8 cellular contexts compared by ENCODE assay signal in the genomic region with DNA sequence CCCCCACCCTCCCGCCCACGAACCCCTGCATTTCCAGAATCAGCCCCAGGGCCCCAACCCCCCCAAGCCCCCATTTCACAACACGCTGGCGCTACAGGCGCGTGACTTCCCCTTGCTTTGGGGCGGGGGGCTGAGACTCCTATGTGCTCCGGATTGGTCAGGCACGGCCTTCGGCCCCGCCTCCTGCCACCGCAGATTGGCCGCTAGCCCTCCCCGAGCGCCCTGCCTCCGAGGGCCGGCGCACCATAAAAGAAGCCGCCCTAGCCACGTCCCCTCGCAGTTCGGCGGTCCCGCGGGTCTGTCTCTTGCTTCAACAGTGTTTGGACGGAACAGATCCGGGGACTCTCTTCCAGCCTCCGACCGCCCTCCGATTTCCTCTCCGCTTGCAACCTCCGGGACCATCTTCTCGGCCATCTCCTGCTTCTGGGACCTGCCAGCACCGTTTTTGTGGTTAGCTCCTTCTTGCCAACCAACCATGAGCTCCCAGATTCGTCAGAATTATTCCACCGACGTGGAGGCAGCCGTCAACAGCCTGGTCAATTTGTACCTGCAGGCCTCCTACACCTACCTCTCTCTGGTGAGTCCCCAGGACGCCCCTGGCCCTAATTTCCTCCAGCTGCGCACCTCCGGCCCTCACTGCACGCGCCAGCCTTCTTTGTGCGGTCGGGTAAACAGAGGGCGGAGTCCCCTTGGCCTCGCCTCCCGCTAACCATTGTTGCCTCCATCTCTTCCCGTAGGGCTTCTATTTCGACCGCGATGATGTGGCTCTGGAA. TPM values are rescaled to one million over a fixed set of nuclear protein-coding genes. Genes with fewer than 3 reads are reported as not detected.
DNase-seq lines count a peak whose midpoint lies in the region; ATAC-seq and TF ChIP-seq lines count a peak whose summit lies in the region.

A gene (plus strand): TSS at position 277 of the 773 bp plus-strand sequence. CDS start 199 bp downstream, at position 476.

- peak within 1 kb of the TSS; percentile 78 for H3K4me3 ChIP-seq in Jurkat, Clone E6-1 (ENCODE audit: low read length)
- H3K4me3 ChIP-seq in mucosa of rectum (ENCODE audit: low read length in 2 of 2) = peak within 1 kb of the TSS; percentile 90 to 100

- DNase-seq in DMS114 treated with DMSO at 0.1 percent for 48 hours (lab: John Stamatoyannopoulos, UW; ENCODE audit: unreplicated experiment) (peak; percentile 78), epithelial cell of prostate (ENCODE audit: low read depth, low spot score) (no peak)
- DNase-seq in Jurkat, Clone E6-1 (ENCODE audit: low read depth, low spot score) = peak; percentile 88
- peak; percentile 82 for DNase-seq in activated T-cell treated with anti-CD3 and anti-CD28 coated beads, Interleukin-2, amount 50 U/mL, for 1 hour
- DNase-seq in stimulated activated CD8-positive, alpha-beta memory T cell treated with anti-CD3 and anti-CD28 coated beads, Interleukin-4, amount 100 ng/mL, for 4 hours (ENCODE audit: low read depth in 2 of 2, low spot score in 1 of 2) = peak; percentile 44 to 83

- no peaks in the 10 kb centered on the region for H3K9me3 ChIP-seq in mucosa of rectum (ENCODE audit: control insufficient read depth in 2 of 2, low read length in 2 of 2)

- H3K9ac ChIP-seq in mucosa of rectum (ENCODE audit: low read depth in 1 of 2, low read length in 2 of 2) = peak within 1 kb of the TSS; percentile 89 to 93

- no peaks in the 10 kb centered on the region for H3K27me3 ChIP-seq in mucosa of rectum (ENCODE audit: control insufficient read depth in 2 of 2, insufficient read depth in 2 of 2, low read length in 2 of 2)

- peaks cover 13 to 29% of the 10 kb centered on the region in 2 donors for H3K36me3 ChIP-seq in mucosa of rectum (ENCODE audit: control insufficient read depth in 2 of 2, insufficient read depth in 2 of 2, low read length in 2 of 2)

- H3K4me1 ChIP-seq in mucosa of rectum (ENCODE audit: control insufficient read depth in 2 of 2, insufficient read depth in 2 of 2, low read length in 2 of 2) = peaks cover 43 to 48% of the 10 kb centered on the region in 2 donors

- peak within 1 kb of the TSS; percentile 75 for H3K27ac ChIP-seq in epithelial cell of prostate
- peak within 1 kb of the TSS; percentile 90 to 95 for H3K27ac ChIP-seq in mucosa of rectum (ENCODE audit: low read depth in 2 of 2, low read length in 2 of 2)

- peak; percentile 56 for ATAC-seq in GM21576 (IDR thresholded peaks at IDR 0.05; ENCODE audit: unreplicated experiment)

TF ChIP-seq in PFSK-1, 5 proteins besides CTCF, POLR2A, EP300 and RAD21:
- TF ChIP-seq POLR2AphosphoS5 (IDR thresholded peaks at IDR 0.05; ENCODE audit: low read depth, low read length) (peak; percentile 95), SIN3A (IDR thresholded peaks at IDR 0.05; ENCODE audit: borderline replicate concordance, insufficient read depth, low read length) (no peak), FOXP2 (optimal IDR thresholded peaks at IDR 0.05; ENCODE audit: borderline replicate concordance, extremely low read depth, extremely low read length, insufficient read depth) (peak; percentile 88), TAF1 (IDR thresholded peaks at IDR 0.05; ENCODE audit: borderline replicate concordance, insufficient read depth, low read length) (peak; percentile 91)
- TF ChIP-seq, protein P1, sequence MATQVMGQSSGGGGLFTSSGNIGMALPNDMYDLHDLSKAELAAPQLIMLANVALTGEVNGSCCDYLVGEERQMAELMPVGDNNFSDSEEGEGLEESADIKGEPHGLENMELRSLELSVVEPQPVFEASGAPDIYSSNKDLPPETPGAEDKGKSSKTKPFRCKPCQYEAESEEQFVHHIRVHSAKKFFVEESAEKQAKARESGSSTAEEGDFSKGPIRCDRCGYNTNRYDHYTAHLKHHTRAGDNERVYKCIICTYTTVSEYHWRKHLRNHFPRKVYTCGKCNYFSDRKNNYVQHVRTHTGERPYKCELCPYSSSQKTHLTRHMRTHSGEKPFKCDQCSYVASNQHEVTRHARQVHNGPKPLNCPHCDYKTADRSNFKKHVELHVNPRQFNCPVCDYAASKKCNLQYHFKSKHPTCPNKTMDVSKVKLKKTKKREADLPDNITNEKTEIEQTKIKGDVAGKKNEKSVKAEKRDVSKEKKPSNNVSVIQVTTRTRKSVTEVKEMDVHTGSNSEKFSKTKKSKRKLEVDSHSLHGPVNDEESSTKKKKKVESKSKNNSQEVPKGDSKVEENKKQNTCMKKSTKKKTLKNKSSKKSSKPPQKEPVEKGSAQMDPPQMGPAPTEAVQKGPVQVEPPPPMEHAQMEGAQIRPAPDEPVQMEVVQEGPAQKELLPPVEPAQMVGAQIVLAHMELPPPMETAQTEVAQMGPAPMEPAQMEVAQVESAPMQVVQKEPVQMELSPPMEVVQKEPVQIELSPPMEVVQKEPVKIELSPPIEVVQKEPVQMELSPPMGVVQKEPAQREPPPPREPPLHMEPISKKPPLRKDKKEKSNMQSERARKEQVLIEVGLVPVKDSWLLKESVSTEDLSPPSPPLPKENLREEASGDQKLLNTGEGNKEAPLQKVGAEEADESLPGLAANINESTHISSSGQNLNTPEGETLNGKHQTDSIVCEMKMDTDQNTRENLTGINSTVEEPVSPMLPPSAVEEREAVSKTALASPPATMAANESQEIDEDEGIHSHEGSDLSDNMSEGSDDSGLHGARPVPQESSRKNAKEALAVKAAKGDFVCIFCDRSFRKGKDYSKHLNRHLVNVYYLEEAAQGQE (IDR thresholded peaks at IDR 0.05; ENCODE audit: insufficient read depth in 1 of 2, low read depth in 2 of 2, low read length in 2 of 2) = peak; percentile 37 to 69; a peak in 3 of 4 replicates

RNA-seq across cellular contexts. Expression of the gene that starts here (rescaled TPM):
- 719 TPM for polyA plus RNA-seq in Jurkat, Clone E6-1 (2012; ENCODE audit: insufficient read depth, insufficient read length)
- 1,148 TPM for polyA plus RNA-seq in PFSK-1 (2012; ENCODE audit: insufficient read length, low read depth)
